ENCODE assay signal across 8 cellular contexts in the genomic region with DNA sequence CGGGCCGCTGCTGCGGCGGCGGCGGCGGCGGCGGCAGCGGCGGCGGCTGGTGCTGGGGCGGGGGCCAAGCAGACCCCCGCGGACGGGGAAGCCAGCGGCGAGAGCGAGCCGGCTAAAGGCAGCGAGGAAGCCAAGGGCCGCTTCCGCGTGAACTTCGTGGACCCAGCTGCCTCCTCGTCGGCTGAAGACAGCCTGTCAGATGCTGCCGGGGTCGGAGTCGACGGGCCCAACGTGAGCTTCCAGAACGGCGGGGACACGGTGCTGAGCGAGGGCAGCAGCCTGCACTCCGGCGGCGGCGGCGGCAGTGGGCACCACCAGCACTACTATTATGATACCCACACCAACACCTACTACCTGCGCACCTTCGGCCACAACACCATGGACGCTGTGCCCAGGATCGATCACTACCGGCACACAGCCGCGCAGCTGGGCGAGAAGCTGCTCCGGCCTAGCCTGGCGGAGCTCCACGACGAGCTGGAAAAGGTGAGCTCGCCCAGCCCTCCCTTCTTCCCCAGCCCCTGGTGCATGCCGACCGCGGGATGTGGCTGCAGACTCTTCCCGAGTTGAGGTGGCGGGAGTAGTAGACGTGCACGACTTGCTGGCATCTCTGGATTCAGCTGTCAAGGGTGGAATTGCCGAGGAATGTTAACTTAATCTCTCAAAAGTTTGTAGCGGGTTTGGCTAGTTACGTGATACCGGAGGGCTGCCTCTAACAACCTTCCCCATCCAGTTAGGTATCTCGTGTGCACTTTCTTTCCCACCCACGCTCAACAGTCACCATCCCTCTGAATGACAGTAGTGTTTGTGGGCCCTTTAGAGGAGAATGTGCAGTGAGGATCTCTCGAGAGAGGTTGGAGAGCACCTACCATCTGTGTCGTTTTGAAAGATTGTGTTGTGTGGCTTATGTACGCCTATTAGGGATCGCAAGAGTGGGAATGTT. TPM values are rescaled to one million over a fixed set of nuclear protein-coding genes. Genes with fewer than 3 reads are reported as not detected.
DNase-seq lines count a peak whose midpoint lies in the region; ATAC-seq and TF ChIP-seq lines count a peak whose summit lies in the region.

No MANE protein-coding gene starts in this region.

- H3K27ac Mint-ChIP-seq in activated naive CD4-positive, alpha-beta T cell treated with anti-CD3 and anti-CD28 coated beads, Interleukin-2, amount 10 ng/mL, durations not matched to agents 7 days and 5 days, result peak overlapping the region; percentile 88

- no peaks in the 10 kb centered on the region for H3K9me3 Mint-ChIP-seq in activated naive CD4-positive, alpha-beta T cell treated with anti-CD3 and anti-CD28 coated beads, Interleukin-2, amount 10 ng/mL, durations not matched to agents 7 days and 5 days

- intact Hi-C loops in Right ventricle myocardium inferior (cut with DNase I), result loop anchor here (2.0 to 5.0 kb wide), 4 partner anchors 38 to 522 kb away; no protein-coding TSS in a partner anchor
- intact Hi-C loops in ovary (cut with DNase I), result loop anchor here in 1 of 4 donors (5.0 to 10.0 kb wide), 2 partner anchors 110 to 512 kb away; no protein-coding TSS in a partner anchor

- TF ChIP-seq EP300 in ovary (IDR thresholded peaks at IDR 0.05), result no peak
- TF ChIP-seq EP300 in upper lobe of left lung (IDR thresholded peaks at IDR 0.05), result no peak

- no peaks in the 10 kb centered on the region for H3K27me3 Mint-ChIP-seq in activated naive CD4-positive, alpha-beta T cell treated with anti-CD3 and anti-CD28 coated beads, Interleukin-2, amount 10 ng/mL, durations not matched to agents 7 days and 5 days

- peaks cover 2% of the 10 kb centered on the region for H3K4me1 ChIP-seq in ovary (ENCODE audit: insufficient read depth)
- peaks cover 17 to 41% (median 32%) of the 10 kb centered on the region in 4 donors for H3K4me1 ChIP-seq in upper lobe of left lung

- peak; percentile 35 for ATAC-seq in GM18517 (IDR thresholded peaks at IDR 0.05; ENCODE audit: unreplicated experiment)
- ATAC-seq in HG03097 (IDR thresholded peaks at IDR 0.05; ENCODE audit: low FRiP score, unreplicated experiment), result peak; percentile 7
- no peak for ATAC-seq in Right ventricle myocardium inferior
- peak in 1 of 2 donors; percentile 32 for ATAC-seq in upper lobe of left lung (ENCODE audit: low FRiP score in 2 of 2)

- CTCF ChIA-PET in RWPE1 (lab: Yijun Ruan, JAX), result interaction anchor here (0.6 to 1.3 kb wide), 4 partner anchors 37 to 327 kb away, joined by 3 to 6 read pairs (median 4); no protein-coding TSS in a partner anchor
- CTCF ChIA-PET in activated naive CD4-positive, alpha-beta T cell treated with anti-CD3 and anti-CD28 coated beads, Interleukin-2, amount 10 ng/mL, durations not matched to agents 7 days and 5 days (lab: Charles Lee), result interaction anchor here (0.6 to 1.5 kb wide), 2 partner anchors 61 to 207 kb away, joined by 3 to 4 read pairs; no protein-coding TSS in a partner anchor

- no peaks in the 10 kb centered on the region for H3K9me3 ChIP-seq in ovary
- no peaks in the 10 kb centered on the region for H3K9me3 ChIP-seq in upper lobe of left lung

- DNase-seq in RWPE1 (ENCODE audit: low spot score), result peak; percentile 50
- peak; percentile 64 for DNase-seq in activated naive CD4-positive, alpha-beta T cell treated with anti-CD3 and anti-CD28 coated beads, Interleukin-2, amount 10 ng/mL, durations not matched to agents 7 days and 5 days
- DNase-seq in Right ventricle myocardium inferior (ENCODE audit: missing footprints), result peak; percentile 77
- peak; percentile 28 to 60 (median 53) for DNase-seq in ovary
- peak; percentile 50 to 89 for DNase-seq in upper lobe of left lung

- H3K4me3 ChIP-seq in ovary (peak overlapping the region; percentile 87), upper lobe of left lung (peak overlapping the region; percentile 83 to 92 (median 86))

- H3K4me3 Mint-ChIP-seq in activated naive CD4-positive, alpha-beta T cell treated with anti-CD3 and anti-CD28 coated beads, Interleukin-2, amount 10 ng/mL, durations not matched to agents 7 days and 5 days, result peak overlapping the region; percentile 91

- peak overlapping the region; percentile 88 for H3K27ac ChIP-seq in 22Rv1
- H3K27ac ChIP-seq in RWPE1, result peak overlapping the region; percentile 97
- H3K27ac ChIP-seq in ovary, result peak overlapping the region; percentile 86 to 99
- peak overlapping the region; percentile 89 to 95 (median 92) for H3K27ac ChIP-seq in upper lobe of left lung

- H3K27me3 ChIP-seq in ovary (no peaks in the 10 kb centered on the region), upper lobe of left lung (no peaks in the 10 kb centered on the region)

- 1 to 3% (median 1%) methylated on average over 19 to 71 of the region's 71 CpGs for WGBS in ovary, 3 donors
- 2 to 8% methylated on average over 16 to 43 of the region's 71 CpGs for WGBS in upper lobe of left lung, 2 donors

- H3K36me3 Mint-ChIP-seq in activated naive CD4-positive, alpha-beta T cell treated with anti-CD3 and anti-CD28 coated beads, Interleukin-2, amount 10 ng/mL, durations not matched to agents 7 days and 5 days, result peaks cover 28% of the 10 kb centered on the region

- TF ChIP-seq CTCF in 22Rv1 (IDR thresholded peaks at IDR 0.05), result no peak
- TF ChIP-seq CTCF in RWPE1 (conservative IDR thresholded peaks at IDR 0.05; ENCODE audit: low read depth), result no peak
- TF ChIP-seq CTCF in ovary (IDR thresholded peaks at IDR 0.05), result no peak
- no peak for TF ChIP-seq CTCF in upper lobe of left lung (IDR thresholded peaks at IDR 0.05)

- peaks cover 57% of the 10 kb centered on the region for H3K4me1 Mint-ChIP-seq in activated naive CD4-positive, alpha-beta T cell treated with anti-CD3 and anti-CD28 coated beads, Interleukin-2, amount 10 ng/mL, durations not matched to agents 7 days and 5 days

- POLR2A ChIA-PET in RWPE1 (lab: Yijun Ruan, JAX; ENCODE audit: low non-redundant PET), result no interaction called here

- no peaks in the 10 kb centered on the region for H3K36me3 ChIP-seq in ovary
- H3K36me3 ChIP-seq in upper lobe of left lung, result no peaks in the 10 kb centered on the region

- TF ChIP-seq POLR2A in ovary (IDR thresholded peaks at IDR 0.05) (no peak), upper lobe of left lung (IDR thresholded peaks at IDR 0.05) (no peak)

RNA-seq across cellular contexts. Expression of gene SLC12A2, which starts 0.9 kb away (rescaled TPM):
- total RNA-seq in Right ventricle myocardium inferior (10.7 TPM), ovary (10 to 100 TPM; 15.6 to 31.6 (median 20.8) TPM), upper lobe of left lung (10 to 100 TPM; 12.6 to 44.1 (median 28.0) TPM)
- 10 to 100 TPM in 1 of 2 donors, 1 to 10 TPM in 1; 7.0 to 11.8 TPM for polyA plus RNA-seq in ovary
